ENCODE assay signal across 8 cellular contexts in the genomic region with DNA sequence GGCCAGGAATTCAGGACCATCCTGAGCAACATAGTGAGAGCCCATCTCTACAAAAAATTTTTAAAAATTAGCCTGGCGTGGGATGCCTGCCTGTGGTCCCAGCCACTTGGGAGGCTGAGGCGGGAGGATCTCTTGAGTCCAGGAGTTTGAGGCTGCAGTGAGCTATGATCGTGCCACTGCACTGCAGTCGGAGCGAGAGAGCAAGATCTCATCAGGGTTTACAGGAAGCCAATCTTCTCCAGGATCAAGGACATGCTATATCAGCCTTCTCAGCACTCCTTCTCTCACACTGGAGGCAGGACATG. TPM values are rescaled to one million over a fixed set of nuclear protein-coding genes. Genes with fewer than 3 reads are reported as not detected.
DNase-seq lines count a peak whose midpoint lies in the region; ATAC-seq and TF ChIP-seq lines count a peak whose summit lies in the region.

No MANE protein-coding gene starts in this region.

- peak overlapping the region; percentile 88 for H3K4me3 Mint-ChIP-seq in memory B cell

- H3K27me3 Mint-ChIP-seq in memory B cell: no peaks in the 10 kb centered on the region

- H3K4me1 ChIP-seq in heart left ventricle: peaks cover 23 to 86% (median 77%) of the 10 kb centered on the region in 12 donors
- H3K4me1 ChIP-seq in adrenal gland (replicated peaks in 1 of 2): peaks cover 42 to 83% of the 10 kb centered on the region in 2 donors
- H3K4me1 ChIP-seq in transverse colon: peaks cover 24 to 82% (median 56%) of the 10 kb centered on the region in 4 donors

- peaks cover 1% of the 10 kb centered on the region for H3K36me3 Mint-ChIP-seq in memory B cell

- H3K9me3 Mint-ChIP-seq in memory B cell: no peaks in the 10 kb centered on the region

- DNase-seq in heart left ventricle: no peak
- DNase-seq in Right ventricle myocardium inferior (ENCODE audit: missing footprints): no peak
- DNase-seq in adrenal gland: peak in 1 of 7 donors; percentile 18
- DNase-seq in memory B cell (ENCODE audit: low spot score in 2 of 2): no peak
- DNase-seq in transverse colon: no peak
- no peak for DNase-seq in NCI-H187 (lab: John Stamatoyannopoulos, UW)
- no peak for DNase-seq in NOMO-1 (lab: John Stamatoyannopoulos, UW; ENCODE audit: unreplicated experiment in 2 of 2)

- in situ Hi-C loops in transverse colon (cut with MboI; ENCODE audit: low pct_ligation_motif_present in 1 of 4, low pct_unique_long_range_greater_than_20kb in 1 of 4, low sequenced_read_pairs in 3 of 4): no loop called here

- TF ChIP-seq CTCF in heart left ventricle (IDR thresholded peaks at IDR 0.05) (peak in 3 of 12 donors; percentile 3 to 34 (median 4)), adrenal gland (IDR thresholded peaks at IDR 0.05) (peak in 2 of 6 experiments; percentile 8 to 18), transverse colon (IDR thresholded peaks at IDR 0.05) (peak in 2 of 5 experiments; percentile 8 to 13)

- peaks cover 36% of the 10 kb centered on the region for H3K4me1 Mint-ChIP-seq in memory B cell

- H3K27ac ChIP-seq in heart left ventricle: peak overlapping the region; percentile 90 to 100 (median 95)
- peak overlapping the region in 3 of 5 donors; percentile 3 to 91 (median 82) for H3K27ac ChIP-seq in adrenal gland
- peak overlapping the region; percentile 89 to 96 (median 93) for H3K27ac ChIP-seq in transverse colon

- H3K4me3 ChIP-seq in heart left ventricle: peak overlapping the region; percentile 2 to 96 (median 85)
- H3K4me3 ChIP-seq in adrenal gland: peak overlapping the region in 1 of 4 donors; percentile 85
- H3K4me3 ChIP-seq in transverse colon: peak overlapping the region in 3 of 4 donors; percentile 84 to 98 (median 84)

- peaks cover 0 to 14% (median 5%) of the 10 kb centered on the region in 9 donors for H3K36me3 ChIP-seq in heart left ventricle
- H3K36me3 ChIP-seq in adrenal gland (replicated peaks in 1 of 2): no peaks in the 10 kb centered on the region
- H3K36me3 ChIP-seq in transverse colon: no peaks in the 10 kb centered on the region

- 77 to 85% (median 79%) methylated on average over 5 of the region's 5 CpGs for WGBS in heart left ventricle, 4 donors
- 55 to 66% (median 57%) methylated on average over 5 of the region's 5 CpGs for WGBS in adrenal gland, 4 donors
- 75% methylated on average over 5 of the region's 5 CpGs; no CpG with 5 or more reads in 1 of the 2 donors for WGBS in transverse colon (ENCODE audit: low coverage in 1 of 2), 2 donors

- TF ChIP-seq POLR2A in heart left ventricle (IDR thresholded peaks at IDR 0.05) (no peak), adrenal gland (IDR thresholded peaks at IDR 0.05) (no peak), transverse colon (IDR thresholded peaks at IDR 0.05) (no peak)

- intact Hi-C loops in heart left ventricle (cut with DNase I) (loop anchor here in 1 of 10 donors (5.0 kb wide), 1 partner anchor 50 kb away; no protein-coding TSS in a partner anchor), Right ventricle myocardium inferior (cut with DNase I) (loop anchor here (5.0 kb wide), 1 partner anchor 55 kb away; no protein-coding TSS in a partner anchor), adrenal gland (cut with DNase I) (no loop called here), transverse colon (cut with DNase I; ENCODE audit: low total_unique reads) (no loop called here)

- H3K27me3 ChIP-seq in heart left ventricle (no peaks in the 10 kb centered on the region), adrenal gland (no peaks in the 10 kb centered on the region), transverse colon (no peaks in the 10 kb centered on the region)

- H3K27ac Mint-ChIP-seq in memory B cell: no peak overlapping the region

- TF ChIP-seq EP300 in transverse colon (IDR thresholded peaks at IDR 0.05; ENCODE audit: low read depth): no peak

- H3K9me3 ChIP-seq in heart left ventricle (no peaks in the 10 kb centered on the region), adrenal gland (replicated peaks in 1 of 3) (no peaks in the 10 kb centered on the region), transverse colon (no peaks in the 10 kb centered on the region)

- ATAC-seq in heart left ventricle (no peak), Right ventricle myocardium inferior (no peak), memory B cell (ENCODE audit: low read depth) (no peak), HG03025 (IDR thresholded peaks at IDR 0.05; ENCODE audit: low FRiP score, unreplicated experiment) (no peak)

RNA-seq across cellular contexts. Expression of a gene that starts 0.5 kb away (rescaled TPM):
- total RNA-seq in heart left ventricle: 10 to 100 TPM; 25.0 to 41.1 (median 27.4) TPM
- 10 to 100 TPM; 27.7 to 38.9 TPM for polyA plus RNA-seq in heart left ventricle
- 31.2 TPM for total RNA-seq in Right ventricle myocardium inferior
- total RNA-seq in adrenal gland: 10 to 100 TPM; 21.7 to 92.2 (median 32.4) TPM
- polyA plus RNA-seq in adrenal gland: 10 to 100 TPM in 2 of 3 donors, 1 to 10 TPM in 1; 8.6 to 27.5 (median 23.9) TPM
- 10 to 100 TPM in 1 of 4 donors, 1 to 10 TPM in 2, under 1 TPM in 1; 0.75 to 14.6 (median 4.5) TPM for total RNA-seq in transverse colon

RNA-seq across cellular contexts. Expression of a gene that starts 2.0 kb away (rescaled TPM):
- total RNA-seq in heart left ventricle (10 to 100 TPM; 18.4 to 68.7 (median 28.0) TPM), Right ventricle myocardium inferior (22.3 TPM), adrenal gland (100 to 1,000 TPM in 1 of 8 donors, 10 to 100 TPM in 7; 27.3 to 103 (median 67.4) TPM), transverse colon (100 to 1,000 TPM in 1 of 4 donors, 10 to 100 TPM in 3; 35.1 to 128 (median 70.0) TPM)
- polyA plus RNA-seq in heart left ventricle (10 to 100 TPM; 17.0 to 20.8 TPM), adrenal gland (10 to 100 TPM; 10.5 to 44.1 (median 37.0) TPM)
